In genomic region chr11:97445561-97445960, GRCh38 we compare ENCODE assay signal across 20 cellular contexts.
DNase-seq lines count a peak whose midpoint lies in the region; ATAC-seq and TF ChIP-seq lines count a peak whose summit lies in the region.
"Had no signal": no experiment of that assay in that cellular context is flagged by ENCODE, and none has a peak within 500 bp of the region (broad histone marks: within the 10 kb centered on the region; RNA-seq: fewer than 3 reads in every experiment).

No MANE protein-coding gene starts in this region.

- no peaks in the 10 kb centered on the region for H3K79me1 ChIP-seq in trophoblast cell (ENCODE audit: low read length)

- H2BK12ac ChIP-seq in trophoblast cell (ENCODE audit: low read length): no peak overlapping the region

- H3K9me3 Mint-ChIP-seq in GM23338 (peaks cover 2% of the 10 kb centered on the region; the same call in 1 of the 3 replicates), endodermal cell (peaks cover 7% of the 10 kb centered on the region)
- H3K9me3 Mint-ChIP-seq in activated CD4-positive, alpha-beta memory T cell treated with anti-CD3 and anti-CD28 coated beads for 36 hours: peaks cover 13% of the 10 kb centered on the region

- H3K4me3 Mint-ChIP-seq in GM23338 (no peak overlapping the region), endodermal cell (no peak overlapping the region)
- H3K4me3 Mint-ChIP-seq in activated CD4-positive, alpha-beta memory T cell treated with anti-CD3 and anti-CD28 coated beads for 36 hours: no peak overlapping the region
- H3K4me3 Mint-ChIP-seq: CD14-positive monocyte; CD4-positive, alpha-beta memory T cell; H9 had no signal

- DNase-seq in Right ventricle myocardium superior: no peak
- no peak for DNase-seq in left ventricle myocardium inferior
- DNase-seq in GM23338 (ENCODE audit: low spot score): peak; percentile 4
- DNase-seq in endodermal cell: no peak
- DNase-seq in trophoblast cell: peak; percentile 24 to 90
- no peak for DNase-seq in stimulated activated naive CD4-positive, alpha-beta T cell (lab: John Stamatoyannopoulos, UW)
- no peak for DNase-seq in activated CD4-positive, alpha-beta memory T cell treated with anti-CD3 and anti-CD28 coated beads for 36 hours
- DNase-seq: 8988T; CD4-positive, alpha-beta memory T cell; COR-L47; DMS 273 treated with DMSO at 0.1 percent for 48 hours; DMS53; DND-41; EL; H9; IMR-90 had no signal

- no peak overlapping the region for H4K91ac ChIP-seq in trophoblast cell (ENCODE audit: low read depth, low read length)

- H3K23ac ChIP-seq in trophoblast cell (ENCODE audit: low read length): no peak overlapping the region

- no peaks in the 10 kb centered on the region for H3K36me3 ChIP-seq in left ventricle myocardium inferior
- H3K36me3 ChIP-seq in GM23338 (ENCODE audit: insufficient read depth): no peaks in the 10 kb centered on the region
- no peaks in the 10 kb centered on the region for H3K36me3 ChIP-seq in endodermal cell (ENCODE audit: control insufficient read depth, insufficient read depth, low read length)
- H3K36me3 ChIP-seq in trophoblast cell (ENCODE audit: control insufficient read depth in 1 of 2, insufficient read depth in 2 of 2, low read length in 2 of 2): no peaks in the 10 kb centered on the region
- H3K36me3 ChIP-seq: BLaER1 had no signal

- intact Hi-C loops in Right ventricle myocardium superior (cut with DNase I) (no loop called here), left ventricle myocardium inferior (cut with micrococcal nuclease) (no loop called here)
- intact Hi-C loops in activated CD4-positive, alpha-beta memory T cell treated with anti-CD3 and anti-CD28 coated beads for 36 hours (cut with micrococcal nuclease): no loop called here

- no peaks in the 10 kb centered on the region for H3K27me3 ChIP-seq in left ventricle myocardium inferior (ENCODE audit: low read depth)
- H3K27me3 ChIP-seq in GM23338 (ENCODE audit: insufficient read depth): no peaks in the 10 kb centered on the region
- no peaks in the 10 kb centered on the region for H3K27me3 ChIP-seq in endodermal cell (ENCODE audit: control insufficient read depth, insufficient read depth, low read length, poor library complexity, severe bottlenecking)
- H3K27me3 ChIP-seq in trophoblast cell (ENCODE audit: insufficient read depth, low read length): no peaks in the 10 kb centered on the region
- H3K27me3 ChIP-seq: BLaER1 had no signal

- H3K27me3 Mint-ChIP-seq in GM23338 (ENCODE audit: insufficient read depth, low read depth, poor library complexity) (no peaks in the 10 kb centered on the region), endodermal cell (ENCODE audit: insufficient read depth) (no peaks in the 10 kb centered on the region)
- H3K27me3 Mint-ChIP-seq in activated CD4-positive, alpha-beta memory T cell treated with anti-CD3 and anti-CD28 coated beads for 36 hours: no peaks in the 10 kb centered on the region
- H3K27me3 Mint-ChIP-seq: CD4-positive, alpha-beta memory T cell had no signal

- H3K14ac ChIP-seq in trophoblast cell (ENCODE audit: low read length): no peak overlapping the region

- no peak overlapping the region for H2AK5ac ChIP-seq in trophoblast cell (ENCODE audit: low read length)

- no peak overlapping the region for H3K4me2 ChIP-seq in GM23338
- H3K4me2 ChIP-seq in trophoblast cell (ENCODE audit: low read length): no peak overlapping the region
- H3K4me2 ChIP-seq: BLaER1 had no signal

- H2BK5ac ChIP-seq in trophoblast cell (ENCODE audit: low read depth, low read length, poor library complexity): no peak overlapping the region

- H3K27ac ChIP-seq in left ventricle myocardium inferior (replicated peaks): no peak overlapping the region
- H3K27ac ChIP-seq in GM23338 (ENCODE audit: low read depth): no peak overlapping the region
- H3K27ac ChIP-seq in endodermal cell (ENCODE audit: low read depth, low read length): no peak overlapping the region
- no peak overlapping the region for H3K27ac ChIP-seq in trophoblast cell (ENCODE audit: low read depth, low read length)
- H3K27ac ChIP-seq: BLaER1 had no signal

- ATAC-seq in Right ventricle myocardium superior (ENCODE audit: poor library complexity) (peak; percentile 88), GM23338 (no peak), HG03025 (IDR thresholded peaks at IDR 0.05; ENCODE audit: low FRiP score, unreplicated experiment) (no peak)
- ATAC-seq: GM12878 had no signal

- 40 to 48% methylated on average over 2 of the region's 2 CpGs for WGBS in endodermal cell (ENCODE audit: insufficient coverage in 1 of 2, insufficient read length in 1 of 2), 2 experiments
- no CpG with 5 or more reads among the region's 2 CpGs for WGBS in trophoblast cell (ENCODE audit: extremely low coverage, insufficient coverage, insufficient read length)

- no peak overlapping the region for H4K12ac ChIP-seq in trophoblast cell (ENCODE audit: low read depth, low read length)

- no peaks in the 10 kb centered on the region for H4K20me1 ChIP-seq in GM23338 (replicated peaks; ENCODE audit: insufficient read depth)
- H4K20me1 ChIP-seq: BLaER1 had no signal

- H3F3A ChIP-seq in GM23338 (replicated peaks; ENCODE audit: low read depth): no peaks in the 10 kb centered on the region

- H2AFZ ChIP-seq in GM23338 (no peak overlapping the region), trophoblast cell (ENCODE audit: insufficient read depth, low read length, poor library complexity) (no peak overlapping the region)

- POLR2A ChIA-PET in activated CD4-positive, alpha-beta memory T cell treated with anti-CD3 and anti-CD28 coated beads for 36 hours (lab: Charles Lee): no interaction called here

- CTCF ChIA-PET in activated CD4-positive, alpha-beta memory T cell treated with anti-CD3 and anti-CD28 coated beads for 36 hours (lab: Charles Lee): no interaction called here

- peaks cover 4% of the 10 kb centered on the region for H3K9me3 ChIP-seq in left ventricle myocardium inferior (replicated peaks)
- H3K9me3 ChIP-seq in endodermal cell (ENCODE audit: control insufficient read depth, low read length): peaks cover 21% of the 10 kb centered on the region
- no peaks in the 10 kb centered on the region for H3K9me3 ChIP-seq in trophoblast cell (ENCODE audit: insufficient read depth, low read depth, low read length)
- H3K9me3 ChIP-seq: BLaER1 had no signal

- H3K4me1 Mint-ChIP-seq in GM23338: peaks cover 12% of the 10 kb centered on the region
- peaks cover 45% of the 10 kb centered on the region for H3K4me1 Mint-ChIP-seq in endodermal cell
- no peaks in the 10 kb centered on the region for H3K4me1 Mint-ChIP-seq in activated CD4-positive, alpha-beta memory T cell treated with anti-CD3 and anti-CD28 coated beads for 36 hours (ENCODE audit: low read depth)
- H3K4me1 Mint-ChIP-seq: CD14-positive monocyte; CD4-positive, alpha-beta memory T cell had no signal

- H3K18ac ChIP-seq in trophoblast cell (ENCODE audit: low read length): no peak overlapping the region

- H3K36me3 Mint-ChIP-seq in GM23338 (ENCODE audit: low read depth) (no peaks in the 10 kb centered on the region), endodermal cell (ENCODE audit: low read depth) (peaks cover 21% of the 10 kb centered on the region)
- no peaks in the 10 kb centered on the region for H3K36me3 Mint-ChIP-seq in activated CD4-positive, alpha-beta memory T cell treated with anti-CD3 and anti-CD28 coated beads for 36 hours
- H3K36me3 Mint-ChIP-seq: CD14-positive monocyte; CD4-positive, alpha-beta memory T cell had no signal

- H3K4me3 ChIP-seq in left ventricle myocardium inferior: no peak overlapping the region
- H3K4me3 ChIP-seq in GM23338: no peak overlapping the region
- H3K4me3 ChIP-seq in endodermal cell (ENCODE audit: low read length): no peak overlapping the region
- no peak overlapping the region for H3K4me3 ChIP-seq in trophoblast cell (ENCODE audit: low read depth, low read length)
- H3K4me3 ChIP-seq: BLaER1, GM12878 had no signal

- no peak overlapping the region for H4K8ac ChIP-seq in trophoblast cell (ENCODE audit: low read depth, low read length)

- no peak overlapping the region for H3K4ac ChIP-seq in trophoblast cell (ENCODE audit: low read depth, low read length)

- no peak overlapping the region for H3K9ac ChIP-seq in endodermal cell (ENCODE audit: extremely low read depth, low read length, poor library complexity, severe bottlenecking)
- H3K9ac ChIP-seq in trophoblast cell (ENCODE audit: low read length): no peak overlapping the region
- H3K9ac ChIP-seq: BLaER1 had no signal

- H2BK120ac ChIP-seq in trophoblast cell (ENCODE audit: insufficient read depth, low read length, poor library complexity): no peak overlapping the region

- no peak for TF ChIP-seq CTCF in left ventricle myocardium inferior (IDR thresholded peaks at IDR 0.05; ENCODE audit: borderline replicate concordance)
- no peak for TF ChIP-seq CTCF in GM23338 (conservative IDR thresholded peaks at IDR 0.05; ENCODE audit: low read depth in 2 of 2)
- no peak for TF ChIP-seq CTCF in endodermal cell (conservative IDR thresholded peaks at IDR 0.05)

- H3K27ac Mint-ChIP-seq in GM23338 (peak overlapping the region; percentile 58; the same call in 1 of the 2 replicates), endodermal cell (peak overlapping the region; percentile 5)
- H3K27ac Mint-ChIP-seq in activated CD4-positive, alpha-beta memory T cell treated with anti-CD3 and anti-CD28 coated beads for 36 hours: no peak overlapping the region
- H3K27ac Mint-ChIP-seq: CD14-positive monocyte; CD4-positive, alpha-beta memory T cell had no signal

- H3K4me1 ChIP-seq in left ventricle myocardium inferior (peaks cover 11% of the 10 kb centered on the region), GM23338 (ENCODE audit: insufficient read depth) (peaks cover 10% of the 10 kb centered on the region), endodermal cell (ENCODE audit: control insufficient read depth, insufficient read depth, low read length) (peaks cover 6% of the 10 kb centered on the region), trophoblast cell (ENCODE audit: control insufficient read depth in 1 of 2, insufficient read depth in 2 of 2, low read length in 2 of 2) (no peaks in the 10 kb centered on the region)
- H3K4me1 ChIP-seq: BLaER1 had no signal

- H3K79me2 ChIP-seq in GM23338 (replicated peaks; ENCODE audit: insufficient read depth): no peaks in the 10 kb centered on the region
- no peaks in the 10 kb centered on the region for H3K79me2 ChIP-seq in trophoblast cell (ENCODE audit: control insufficient read depth, insufficient read depth, low read length, poor library complexity)

- H3K9me2 ChIP-seq in GM23338 (ENCODE audit: insufficient read depth): peaks cover 3% of the 10 kb centered on the region; the same call in 1 of the 2 replicates

TF ChIP-seq in GM23338, 12 proteins besides CTCF, POLR2A, EP300 and RAD21 (continues in another document):
- TF ChIP-seq ZNF331 (CRISPR knock-in tag; IDR thresholded peaks at IDR 0.05; ENCODE audit: low read depth): no peak

Comparison
In these comparisons a context has a peak if more than half of its experiments do, and no peak if none do; other contexts are left out.
1. DNase-seq: peak in GM23338 (single experiment) and trophoblast cell (2 of 2); none in Right ventricle myocardium superior (single experiment), left ventricle myocardium inferior (single experiment), endodermal cell (single experiment), stimulated activated naive CD4-positive, alpha-beta T cell (0 of 6) and activated CD4-positive, alpha-beta memory T cell treated with anti-CD3 and anti-CD28 coated beads for 36 hours (single experiment).